8 cellular contexts compared by ENCODE assay signal in genomic region chr1:85894651-85895050, GRCh38.
A peak's percentile ranks its signal among the peaks of the same experiment; 100 is the strongest.
DNase-seq lines count a peak whose midpoint lies in the region; ATAC-seq and TF ChIP-seq lines count a peak whose summit lies in the region.

No MANE protein-coding gene starts in this region.

- ATAC-seq in GM18498 (IDR thresholded peaks at IDR 0.05; ENCODE audit: unreplicated experiment) (peak; percentile 60), HG03108 (IDR thresholded peaks at IDR 0.05; ENCODE audit: unreplicated experiment) (peak; percentile 64), HG02571 (IDR thresholded peaks at IDR 0.05; ENCODE audit: unreplicated experiment) (no peak)

- no peak for TF ChIP-seq POLR2A in erythroblast (IDR thresholded peaks at IDR 0.05; ENCODE audit: low read length)

- H3K4me3 ChIP-seq in AG09309 (ENCODE audit: control insufficient read depth, low read depth, low read length) (no peak overlapping the region), retinal pigment epithelial cell (ENCODE audit: low read length) (no peak overlapping the region)

- TF ChIP-seq CTCF in AG09309 (IDR thresholded peaks at IDR 0.05; ENCODE audit: control insufficient read depth, insufficient read depth, low read depth, low read length, missing control alignments), result peak; percentile 57
- peak; percentile 68 for TF ChIP-seq CTCF in retinal pigment epithelial cell (conservative IDR thresholded peaks at IDR 0.05; ENCODE audit: low read depth, low read length)

- DNase-seq in AG09309 (ENCODE audit: low read depth) (peak; percentile 11), OCI-M1 (lab: John Stamatoyannopoulos, UW) (peak; percentile 70), erythroblast (lab: John Stamatoyannopoulos, UW) (peak; percentile 15 to 26), retinal pigment epithelial cell (ENCODE audit: low read depth) (no peak), T-helper 1 cell (no peak)

Comparison
In these comparisons a context has a peak if more than half of its experiments do, and no peak if none do; other contexts are left out.
1. DNase-seq: peak in AG09309 (single experiment), OCI-M1 (single experiment) and erythroblast (2 of 2); none in retinal pigment epithelial cell (single experiment) and T-helper 1 cell (0 of 5).